8 cellular contexts compared by ENCODE assay signal in the genomic region with DNA sequence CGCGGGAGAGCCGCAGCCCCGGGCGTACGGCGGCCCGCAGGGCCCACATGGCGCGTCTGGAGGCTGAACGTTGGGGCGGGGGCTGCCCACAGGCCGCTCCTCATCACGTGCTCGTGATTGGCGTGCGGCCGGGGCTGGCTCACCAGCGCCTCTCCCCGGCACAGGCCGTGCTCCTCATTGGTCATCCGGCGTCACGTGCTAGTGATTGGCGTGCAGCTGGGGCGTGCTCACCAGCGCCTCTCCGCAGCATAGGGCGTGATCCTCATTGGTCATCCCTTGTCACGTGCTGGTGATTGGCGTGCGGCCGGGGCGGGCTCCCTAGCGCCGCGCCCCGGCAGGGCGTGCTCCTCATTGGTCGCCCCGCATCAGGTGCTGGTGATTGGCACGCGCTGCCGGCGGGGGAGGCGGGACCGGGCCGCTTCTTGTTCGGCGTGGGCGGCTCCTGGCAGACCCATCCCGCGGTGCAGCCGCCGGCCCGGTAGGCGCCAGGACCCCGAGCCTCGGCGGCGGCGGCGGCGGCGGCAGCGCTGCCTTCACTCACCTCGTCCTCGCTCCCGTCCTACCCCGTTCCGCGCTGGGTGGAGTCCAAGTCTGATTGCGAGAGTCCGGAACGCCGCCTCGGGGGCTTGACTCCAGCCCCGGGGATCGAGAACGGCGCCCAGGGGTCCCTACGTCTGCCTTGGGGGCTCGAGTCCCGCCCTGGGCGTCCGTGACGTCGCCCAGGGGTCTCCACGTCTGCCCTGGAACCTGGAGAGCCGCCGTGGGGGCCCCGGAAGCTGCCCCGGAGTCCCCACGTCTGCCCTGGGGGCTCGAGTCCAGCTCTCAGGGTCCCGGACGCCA. TPM values are rescaled to one million over a fixed set of nuclear protein-coding genes. Genes with fewer than 3 reads are reported as not detected.
A peak's percentile ranks its signal among the peaks of the same experiment; 100 is the strongest.
DNase-seq lines count a peak whose midpoint lies in the region; ATAC-seq and TF ChIP-seq lines count a peak whose summit lies in the region.

A gene with protein sequence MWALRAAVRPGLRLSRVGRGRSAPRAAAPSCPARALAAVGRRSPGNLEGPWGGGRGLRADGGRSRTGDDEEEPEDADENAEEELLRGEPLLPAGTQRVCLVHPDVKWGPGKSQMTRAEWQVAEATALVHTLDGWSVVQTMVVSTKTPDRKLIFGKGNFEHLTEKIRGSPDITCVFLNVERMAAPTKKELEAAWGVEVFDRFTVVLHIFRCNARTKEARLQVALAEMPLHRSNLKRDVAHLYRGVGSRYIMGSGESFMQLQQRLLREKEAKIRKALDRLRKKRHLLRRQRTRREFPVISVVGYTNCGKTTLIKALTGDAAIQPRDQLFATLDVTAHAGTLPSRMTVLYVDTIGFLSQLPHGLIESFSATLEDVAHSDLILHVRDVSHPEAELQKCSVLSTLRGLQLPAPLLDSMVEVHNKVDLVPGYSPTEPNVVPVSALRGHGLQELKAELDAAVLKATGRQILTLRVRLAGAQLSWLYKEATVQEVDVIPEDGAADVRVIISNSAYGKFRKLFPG (minus strand): TSS at position 58 of the 840 bp plus-strand sequence. CDS start 9 bp downstream, at position 49.

- no peaks in the 10 kb centered on the region for H3K9me3 ChIP-seq in colonic mucosa
- no peaks in the 10 kb centered on the region for H3K9me3 ChIP-seq in liver (ENCODE audit: control insufficient read depth in 4 of 4, low read length in 3 of 4)

- H3K27ac Mint-ChIP-seq in WTC11: peak within 1 kb of the TSS; percentile 94

- H3K27me3 Mint-ChIP-seq in WTC11 (ENCODE audit: low read depth): peaks cover 3% of the 10 kb centered on the region; the same call in 1 of the 2 replicates

- H3K4me3 ChIP-seq in colonic mucosa (peak within 1 kb of the TSS; percentile 95), liver (ENCODE audit: low read depth in 1 of 3, low read length in 3 of 3) (peak within 1 kb of the TSS; percentile 78 to 88 (median 81))

- TF ChIP-seq CTCF in 22Rv1 (IDR thresholded peaks at IDR 0.05) (peak; percentile 46), WTC11 (IDR thresholded peaks at IDR 0.05) (no peak), colonic mucosa (IDR thresholded peaks at IDR 0.05) (no peak), liver (IDR thresholded peaks at IDR 0.05; ENCODE audit: low read depth, low read length, missing input control) (no peak)

- H3K4me1 Mint-ChIP-seq in WTC11: peaks cover 11% of the 10 kb centered on the region

- H3K4me1 ChIP-seq in colonic mucosa (peaks cover 8% of the 10 kb centered on the region), liver (ENCODE audit: control insufficient read depth in 4 of 4, insufficient read depth in 4 of 4, low read length in 3 of 4) (peaks cover 10 to 27% (median 15%) of the 10 kb centered on the region in 4 donors)

- POLR2A ChIA-PET in WTC11 (lab: Charles Lee): no interaction called here

- H3K36me3 Mint-ChIP-seq in WTC11: 0 out of 2 replicates have a peak, but pooled peaks cover 3% of the 10 kb centered on the region

- H3K4me3 Mint-ChIP-seq in WTC11: peak within 1 kb of the TSS; percentile 87

- ATAC-seq in GM19025 (IDR thresholded peaks at IDR 0.05; ENCODE audit: low read depth, unreplicated experiment) (peak; percentile 81), HG03354 (IDR thresholded peaks at IDR 0.05; ENCODE audit: poor library complexity, severe bottlenecking, unreplicated experiment) (peak; percentile 82), WTC11 (peak; percentile 72)

- CTCF ChIA-PET in WTC11 (lab: Charles Lee): no interaction called here

- H3K27me3 ChIP-seq in colonic mucosa (no peaks in the 10 kb centered on the region), liver (ENCODE audit: control insufficient read depth in 4 of 4, insufficient read depth in 4 of 4, low read length in 3 of 4) (no peaks in the 10 kb centered on the region)

- WGBS in liver: under 1% methylated on average over 97 of the region's 97 CpGs

- intact Hi-C loops in colonic mucosa (cut with DNase I): no loop called here

- H3K9ac ChIP-seq in colonic mucosa (ENCODE audit: low read depth in 2 of 2, low read length in 2 of 2): peak within 1 kb of the TSS; percentile 87 to 99
- peak within 1 kb of the TSS; percentile 65 to 88 for H3K9ac ChIP-seq in liver (ENCODE audit: low read depth in 1 of 2, low read length in 2 of 2)

- H3K9me3 Mint-ChIP-seq in WTC11: no peaks in the 10 kb centered on the region

- H3K27ac ChIP-seq in 22Rv1 (peak within 1 kb of the TSS; percentile 98), colonic mucosa (peak within 1 kb of the TSS; percentile 88), liver (ENCODE audit: low read depth in 1 of 2, low read length in 2 of 2) (peak within 1 kb of the TSS; percentile 84 to 91)

- TF ChIP-seq RAD21 in liver (IDR thresholded peaks at IDR 0.05): no peak

- H3K36me3 ChIP-seq in colonic mucosa (peaks cover 5% of the 10 kb centered on the region), liver (ENCODE audit: control insufficient read depth in 4 of 4, insufficient read depth in 3 of 4, low read depth in 1 of 4, low read length in 3 of 4) (peaks cover 3 to 11% (median 8%) of the 10 kb centered on the region in 4 donors)

- DNase-seq in WTC11 (ENCODE audit: low spot score) (peak; percentile 99), colonic mucosa (peak; percentile 100), SW 1271 (lab: John Stamatoyannopoulos, UW) (no peak)
- DNase-seq in stimulated activated CD4-positive, alpha-beta T cell treated with anti-CD3 and anti-CD28 coated beads, Interleukin-4, amount 100 ng/mL, for 48 hours (ENCODE audit: low read depth in 2 of 2): peak; percentile 94 to 98

TF ChIP-seq in WTC11, 78 proteins besides CTCF, POLR2A, EP300 and RAD21 (continues in another document):
- TF ChIP-seq, protein P1, sequence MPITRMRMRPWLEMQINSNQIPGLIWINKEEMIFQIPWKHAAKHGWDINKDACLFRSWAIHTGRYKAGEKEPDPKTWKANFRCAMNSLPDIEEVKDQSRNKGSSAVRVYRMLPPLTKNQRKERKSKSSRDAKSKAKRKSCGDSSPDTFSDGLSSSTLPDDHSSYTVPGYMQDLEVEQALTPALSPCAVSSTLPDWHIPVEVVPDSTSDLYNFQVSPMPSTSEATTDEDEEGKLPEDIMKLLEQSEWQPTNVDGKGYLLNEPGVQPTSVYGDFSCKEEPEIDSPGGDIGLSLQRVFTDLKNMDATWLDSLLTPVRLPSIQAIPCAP (CRISPR knock-in tag; IDR thresholded peaks at IDR 0.05): no peak; the same call in 1 of the 2 replicates
- TF ChIP-seq ZNF671 (CRISPR knock-in tag; IDR thresholded peaks at IDR 0.05) (no peak), ZBTB21 (CRISPR knock-in tag; IDR thresholded peaks at IDR 0.05; ENCODE audit: borderline replicate concordance) (no peak), JAZF1 (CRISPR knock-in tag; IDR thresholded peaks at IDR 0.05) (no peak), SMAD4 (CRISPR knock-in tag; IDR thresholded peaks at IDR 0.05) (no peak)
- TF ChIP-seq, protein P2, sequence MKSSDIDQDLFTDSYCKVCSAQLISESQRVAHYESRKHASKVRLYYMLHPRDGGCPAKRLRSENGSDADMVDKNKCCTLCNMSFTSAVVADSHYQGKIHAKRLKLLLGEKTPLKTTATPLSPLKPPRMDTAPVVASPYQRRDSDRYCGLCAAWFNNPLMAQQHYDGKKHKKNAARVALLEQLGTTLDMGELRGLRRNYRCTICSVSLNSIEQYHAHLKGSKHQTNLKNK (CRISPR knock-in tag; IDR thresholded peaks at IDR 0.05): no peak
- TF ChIP-seq, protein P3, sequence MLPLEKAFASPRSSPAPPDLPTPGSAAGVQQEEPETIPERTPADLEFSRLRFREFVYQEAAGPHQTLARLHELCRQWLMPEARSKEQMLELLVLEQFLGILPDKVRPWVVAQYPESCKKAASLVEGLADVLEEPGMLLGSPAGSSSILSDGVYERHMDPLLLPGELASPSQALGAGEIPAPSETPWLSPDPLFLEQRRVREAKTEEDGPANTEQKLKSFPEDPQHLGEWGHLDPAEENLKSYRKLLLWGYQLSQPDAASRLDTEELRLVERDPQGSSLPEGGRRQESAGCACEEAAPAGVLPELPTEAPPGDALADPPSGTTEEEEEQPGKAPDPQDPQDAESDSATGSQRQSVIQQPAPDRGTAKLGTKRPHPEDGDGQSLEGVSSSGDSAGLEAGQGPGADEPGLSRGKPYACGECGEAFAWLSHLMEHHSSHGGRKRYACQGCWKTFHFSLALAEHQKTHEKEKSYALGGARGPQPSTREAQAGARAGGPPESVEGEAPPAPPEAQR (CRISPR knock-in tag; IDR thresholded peaks at IDR 0.05): no peak

TF ChIP-seq in liver, 16 proteins besides CTCF, POLR2A, EP300 and RAD21:
- TF ChIP-seq, protein P4, sequence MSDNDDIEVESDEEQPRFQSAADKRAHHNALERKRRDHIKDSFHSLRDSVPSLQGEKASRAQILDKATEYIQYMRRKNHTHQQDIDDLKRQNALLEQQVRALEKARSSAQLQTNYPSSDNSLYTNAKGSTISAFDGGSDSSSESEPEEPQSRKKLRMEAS (IDR thresholded peaks at IDR 0.05): no peak
- no peak for TF ChIP-seq RXRA (IDR thresholded peaks at IDR 0.05)
- TF ChIP-seq FOXA2 (IDR thresholded peaks at IDR 0.05): no peak
- TF ChIP-seq SP1 (IDR thresholded peaks at IDR 0.05): peak; percentile 97
- peak; percentile 80 to 97 for TF ChIP-seq EGR1 (IDR thresholded peaks at IDR 0.05; ENCODE audit: low read depth in 2 of 2)

RNA-seq across cellular contexts. Expression of the gene that starts here (rescaled TPM):
- total RNA-seq in WTC11 (2021) (63.9 to 68.5 TPM (median 67.9 TPM) in 3 replicates), colonic mucosa (10 to 100 TPM; 44.4 to 81.1 TPM), liver (10 to 100 TPM; 15.4 to 17.9 TPM)
- 10 to 100 TPM; 11.3 to 29.2 TPM for polyA plus RNA-seq in liver

Comparison
In these comparisons a context has a peak if more than half of its experiments do, and no peak if none do; other contexts are left out.
1. DNase-seq: peak in WTC11 (single experiment), colonic mucosa (single experiment) and stimulated activated CD4-positive, alpha-beta T cell treated with anti-CD3 and anti-CD28 coated beads, Interleukin-4, amount 100 ng/mL, for 48 hours (2 of 2); none in SW 1271 (0 of 2).
2. Peak in every context shown above with its lines, with median percentiles within 50 percentile points of each other: H3K27ac ChIP-seq and ATAC-seq.